In genomic region chr15:50109086-50109987, GRCh38 we compare ENCODE assay signal across 10 cellular contexts. TPM values are rescaled to one million over a fixed set of nuclear protein-coding genes. Genes with fewer than 3 reads are reported as not detected.
DNase-seq lines count a peak whose midpoint lies in the region; ATAC-seq, FAIRE-seq and TF ChIP-seq lines count a peak whose summit lies in the region.
"Had no signal": no experiment of that assay in that cellular context is flagged by ENCODE, and none has a peak within 500 bp of the region (broad histone marks: within the 10 kb centered on the region; RNA-seq: fewer than 3 reads in every experiment).

No MANE protein-coding gene starts in this region.

- H3F3A ChIP-seq in GM23248 (ENCODE audit: insufficient read depth) = no peaks in the 10 kb centered on the region

- CTCF ChIA-PET in A549 (lab: Yijun Ruan, JAX) = interaction anchor here (1.1 to 1.2 kb wide), 2 partner anchors 30 to 40 kb away, joined by 3 read pairs; no protein-coding TSS in a partner anchor

- peak; percentile 18 for FAIRE-seq in A549 (lab: Jason Lieb, UNC)

- H3K27me3 ChIP-seq in GM23248 (replicated peaks; ENCODE audit: insufficient read depth) = no peaks in the 10 kb centered on the region
- H3K27me3 ChIP-seq: suprapubic skin had no signal

- in situ Hi-C loops in GM23248 (cut with MboI) = no loop called here

- H3K4me2 ChIP-seq in A549 = no peak overlapping the region
- no peak overlapping the region for H3K4me2 ChIP-seq in GM23248 (ENCODE audit: unreplicated experiment)

- H3K4me3 ChIP-seq in A549 = no peak overlapping the region
- H3K4me3 ChIP-seq in GM23248 = no peak overlapping the region
- H3K4me3 ChIP-seq: suprapubic skin had no signal

- 27% methylated on average over 3 of the region's 3 CpGs for WGBS in A549 (ENCODE audit: missing lambda C conversion rate)
- 45 to 52% methylated on average over 3 of the region's 3 CpGs for WGBS in GM23248 (ENCODE audit: low coverage in 1 of 2, low lambda C conversion rate in 2 of 2, missing lambda C conversion rate in 2 of 2), 2 experiments

- peak in 1 of 2 experiments; percentile 20 for DNase-seq in A549 (ENCODE audit: low read depth in 1 of 2, low spot score in 1 of 2)
- DNase-seq in GM23248 = peak; percentile 24
- DNase-seq in activated naive CD8-positive, alpha-beta T cell treated with anti-CD3 and anti-CD28 coated beads for 36 hours = no peak
- peak; percentile 11 for DNase-seq in left kidney (ENCODE audit: low read depth, low spot score)
- DNase-seq in putamen (ENCODE audit: low spot score) = no peak
- DNase-seq in OCI-M2 (lab: John Stamatoyannopoulos, UW; ENCODE audit: unreplicated experiment) = no peak
- DNase-seq in HFFc6 = no peak
- DNase-seq: endodermal cell had no signal

- H3K27me3 Mint-ChIP-seq in activated naive CD8-positive, alpha-beta T cell treated with anti-CD3 and anti-CD28 coated beads for 36 hours = peaks cover 14% of the 10 kb centered on the region
- H3K27me3 Mint-ChIP-seq in HFFc6 (ENCODE audit: insufficient read depth) = peaks cover 4% of the 10 kb centered on the region; the same call in 1 of the 2 replicates

- no peaks in the 10 kb centered on the region for H3K79me2 ChIP-seq in GM23248 (ENCODE audit: insufficient read depth)

- H3K36me3 Mint-ChIP-seq in activated naive CD8-positive, alpha-beta T cell treated with anti-CD3 and anti-CD28 coated beads for 36 hours = peaks cover 6% of the 10 kb centered on the region
- no peaks in the 10 kb centered on the region for H3K36me3 Mint-ChIP-seq in HFFc6 (ENCODE audit: low read depth)

- TF ChIP-seq POLR2A in A549 (IDR thresholded peaks at IDR 0.05; ENCODE audit: low read length) = no peak

- no peaks in the 10 kb centered on the region for H4K20me1 ChIP-seq in GM23248 (ENCODE audit: insufficient read depth)

- no peaks in the 10 kb centered on the region for H3K9me2 ChIP-seq in GM23248 (ENCODE audit: insufficient read depth)

- POLR2A ChIA-PET in A549 (lab: Yijun Ruan, JAX) = no interaction called here

- H3K9me3 ChIP-seq in A549 = no peaks in the 10 kb centered on the region
- no peaks in the 10 kb centered on the region for H3K9me3 ChIP-seq in GM23248 (ENCODE audit: low read depth)
- H3K9me3 ChIP-seq: suprapubic skin had no signal

- TF ChIP-seq CTCF in A549 (IDR thresholded peaks at IDR 0.05) = no peak
- TF ChIP-seq CTCF in HFFc6 (IDR thresholded peaks at IDR 0.05) = no peak

- H3K9ac ChIP-seq in GM23248 = no peak overlapping the region

- no peak for TF ChIP-seq EP300 in A549 (IDR thresholded peaks at IDR 0.05)

- ATAC-seq in A549 = no peak
- no peak for ATAC-seq in HG02588 (IDR thresholded peaks at IDR 0.05; ENCODE audit: unreplicated experiment)

- no peak for TF ChIP-seq RAD21 in A549 (conservative IDR thresholded peaks at IDR 0.05 in 1 of 2, IDR thresholded peaks at IDR 0.05 in 1 of 2)

- peaks cover 31% of the 10 kb centered on the region for H3K4me1 Mint-ChIP-seq in activated naive CD8-positive, alpha-beta T cell treated with anti-CD3 and anti-CD28 coated beads for 36 hours
- H3K4me1 Mint-ChIP-seq in HFFc6 (ENCODE audit: low read depth) = peaks cover 10% of the 10 kb centered on the region
- H3K4me1 Mint-ChIP-seq: endodermal cell had no signal

- H3K27ac ChIP-seq in A549 (no peak overlapping the region), GM23248 (no peak overlapping the region)
- H3K27ac ChIP-seq: suprapubic skin had no signal

- peak overlapping the region; percentile 36 for H2AFZ ChIP-seq in GM23248

- H3K27ac Mint-ChIP-seq in activated naive CD8-positive, alpha-beta T cell treated with anti-CD3 and anti-CD28 coated beads for 36 hours = peak overlapping the region; percentile 34
- no peak overlapping the region for H3K27ac Mint-ChIP-seq in HFFc6
- H3K27ac Mint-ChIP-seq: endodermal cell had no signal

- H3K36me3 ChIP-seq in GM23248 (ENCODE audit: low read depth) = no peaks in the 10 kb centered on the region
- H3K36me3 ChIP-seq: suprapubic skin had no signal

- H3K4me3 Mint-ChIP-seq in activated naive CD8-positive, alpha-beta T cell treated with anti-CD3 and anti-CD28 coated beads for 36 hours = no peak overlapping the region
- H3K4me3 Mint-ChIP-seq in HFFc6 = no peak overlapping the region
- H3K4me3 Mint-ChIP-seq: endodermal cell had no signal

- peaks cover 4% of the 10 kb centered on the region for H3K9me3 Mint-ChIP-seq in activated naive CD8-positive, alpha-beta T cell treated with anti-CD3 and anti-CD28 coated beads for 36 hours
- no peaks in the 10 kb centered on the region for H3K9me3 Mint-ChIP-seq in HFFc6
- H3K9me3 Mint-ChIP-seq: endodermal cell had no signal

- H3K4me1 ChIP-seq in A549 = 0 out of 3 replicates have a peak, but pooled peaks cover 2% of the 10 kb centered on the region
- no peaks in the 10 kb centered on the region for H3K4me1 ChIP-seq in GM23248 (ENCODE audit: insufficient read depth)

TF ChIP-seq in A549, 52 proteins besides CTCF, POLR2A, EP300 and RAD21:
- TF ChIP-seq ZSCAN20 (CRISPR knock-in tag; IDR thresholded peaks at IDR 0.05) (no peak), CBX2 (IDR thresholded peaks at IDR 0.05; ENCODE audit: borderline replicate concordance, low read depth) (no peak), KDM1A (IDR thresholded peaks at IDR 0.05; ENCODE audit: low read depth) (no peak), ZC3H11A (IDR thresholded peaks at IDR 0.05) (no peak), RCOR1 (IDR thresholded peaks at IDR 0.05; ENCODE audit: low read depth, low read length) (no peak), HOXB13 (CRISPR knock-in tag; IDR thresholded peaks at IDR 0.05; ENCODE audit: low read depth) (no peak), FOSB (CRISPR knock-in tag; IDR thresholded peaks at IDR 0.05) (no peak), CHD4 (IDR thresholded peaks at IDR 0.05; ENCODE audit: borderline replicate concordance) (no peak), TP53 (CRISPR knock-in tag; IDR thresholded peaks at IDR 0.05) (no peak), ZNF302 (CRISPR knock-in tag; IDR thresholded peaks at IDR 0.05) (no peak), HEYL (CRISPR knock-in tag; IDR thresholded peaks at IDR 0.05) (no peak), ELK1 (IDR thresholded peaks at IDR 0.05; ENCODE audit: low read depth, low read length) (no peak), NPAS2 (CRISPR knock-in tag; IDR thresholded peaks at IDR 0.05; ENCODE audit: borderline replicate concordance) (no peak), GATA3 (IDR thresholded peaks at IDR 0.05; ENCODE audit: borderline replicate concordance) (no peak), NR3C1 (IDR thresholded peaks at IDR 0.05) (no peak), CBX8 (IDR thresholded peaks at IDR 0.05) (no peak), SREBF2 (IDR thresholded peaks at IDR 0.05) (no peak), HOXB5 (CRISPR knock-in tag; IDR thresholded peaks at IDR 0.05) (no peak), MAFK (IDR thresholded peaks at IDR 0.05; ENCODE audit: partially characterized antibody) (no peak)

RNA-seq across cellular contexts. Expression of gene ATP8B4, which starts 9.7 kb away (rescaled TPM):
- polyA plus RNA-seq in A549 (2011; rRNA removed) (1.7 and 2.7 TPM in 2 replicates), A549 (2017; fragmentation: RNase III; extraction: RNeasy Plus Mini Kit Qiagen cat#74134 plus additional on column Dnase treatment) (0.88 to 1.2 TPM (median 1.2 TPM) in 3 replicates), GM23248 (2016; fragmentation: Nextera tagmentation; extraction: Ambion mirVana) (0.89 and 1.1 TPM in 2 replicates)
- polyA plus RNA-seq in A549 (2012; cell fraction: cytosol; rRNA removed) = 0.26 and 0.32 TPM in 2 replicates
- polyA plus RNA-seq in A549 (2012; cell fraction: nucleus; rRNA removed) = 0.79 and 0.88 TPM in 2 replicates
- 2.9 and 4.9 TPM in 2 replicates for polyA minus RNA-seq in A549 (2011; rRNA and poly(A)+ RNA removed)
- 1.5 and 11.4 TPM in 2 replicates for total RNA-seq in GM23248 (2014; rRNA removed; shearing (Covaris generic))
- total RNA-seq in activated naive CD8-positive, alpha-beta T cell treated with anti-CD3 and anti-CD28 coated beads for 36 hours = 1 to 10 TPM; 3.4 to 3.5 TPM
- total RNA-seq in HFFc6 (2021; fragmentation: NEBNext Ultra II Directional; extraction: Animal tissue kit (Norgen Biotek cat#: 25700)) = 1 to 10 TPM in 2 of 6 experiments, under 1 TPM in 4; 0.31 to 1.6 (median 0.91) TPM

Comparison
In these comparisons a context has a peak if more than half of its experiments do, and no peak if none do; other contexts are left out.
1. DNase-seq: peak in GM23248 (single experiment) and left kidney (single experiment); none in activated naive CD8-positive, alpha-beta T cell treated with anti-CD3 and anti-CD28 coated beads for 36 hours (single experiment), putamen (single experiment), OCI-M2 (single experiment) and HFFc6 (single experiment).